9 cellular contexts compared by ENCODE assay signal in the genomic region with DNA sequence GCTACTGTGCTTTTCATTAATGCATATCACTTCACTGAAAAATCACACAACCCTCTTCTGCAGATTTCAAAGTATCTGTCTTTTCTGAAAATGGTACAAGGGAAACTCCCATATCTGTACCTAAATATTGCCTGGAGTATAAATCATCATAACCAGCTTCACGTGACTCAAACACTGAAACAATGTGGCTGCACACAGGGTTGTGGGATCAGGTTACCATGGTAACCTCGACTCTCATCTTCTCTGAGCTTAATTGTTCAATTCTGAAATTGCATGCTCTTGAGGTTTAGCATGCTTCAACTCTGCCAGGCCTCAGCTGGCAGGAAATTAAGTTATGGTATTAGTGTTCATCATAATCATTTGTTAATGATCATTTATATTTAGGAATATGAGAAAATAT.
DNase-seq lines count a peak whose midpoint lies in the region; ATAC-seq and TF ChIP-seq lines count a peak whose summit lies in the region.
"Had no signal": no experiment of that assay in that cellular context is flagged by ENCODE, and none has a peak within 500 bp of the region (broad histone marks: within the 10 kb centered on the region; RNA-seq: fewer than 3 reads in every experiment).

No MANE protein-coding gene starts in this region.

- intact Hi-C loops in thyroid gland (cut with DNase I): no loop called here

- no peaks in the 10 kb centered on the region for H3K36me3 ChIP-seq in thyroid gland

- TF ChIP-seq CTCF in thyroid gland (IDR thresholded peaks at IDR 0.05): no peak

- H3K27me3 ChIP-seq in thyroid gland: no peaks in the 10 kb centered on the region

- no peak overlapping the region for H3K4me3 ChIP-seq in thyroid gland (replicated peaks in 1 of 3)

- H3K27ac ChIP-seq in thyroid gland: no peak overlapping the region

- WGBS in thyroid gland, 2 donors: 54 to 63% methylated on average over 2 of the region's 2 CpGs

- peaks cover 0 to 4% of the 10 kb centered on the region in 2 donors for H3K4me1 ChIP-seq in thyroid gland

- no peak for TF ChIP-seq POLR2A in thyroid gland (IDR thresholded peaks at IDR 0.05)

- no peaks in the 10 kb centered on the region for H3K9me3 ChIP-seq in thyroid gland

- DNase-seq in NCI-H524 (lab: John Stamatoyannopoulos, UW): peak; percentile 31 to 77
- no peak for DNase-seq in NCI-H524 treated with DMSO at 0.1 percent for 48 hours (lab: John Stamatoyannopoulos, UW)
- DNase-seq in activated CD4-positive, CD25-positive, alpha-beta regulatory T cell treated with anti-CD3 and anti-CD28 coated beads, Interleukin-2, amount 50 U/mL, for 72 hours: peak; percentile 39
- DNase-seq in stimulated activated CD4-positive, alpha-beta T cell treated with anti-CD3 and anti-CD28 coated beads, Interleukin-15, amount 100 ng/mL, for 24 hours: peak; percentile 65
- no peak for DNase-seq in NCI-H1930 (lab: John Stamatoyannopoulos, UW)
- no peak for DNase-seq in thyroid gland
- DNase-seq in HUDEP-2 (lab: John Stamatoyannopoulos, UW; ENCODE audit: unreplicated experiment in 76 of 76): no peak

- peak; percentile 68 for ATAC-seq in HG03159 (IDR thresholded peaks at IDR 0.05; ENCODE audit: unreplicated experiment)
- ATAC-seq: Panc1 had no signal

Comparison
In these comparisons a context has a peak if more than half of its experiments do, and no peak if none do; other contexts are left out.
1. DNase-seq: peak in NCI-H524 (2 of 2), activated CD4-positive, CD25-positive, alpha-beta regulatory T cell treated with anti-CD3 and anti-CD28 coated beads, Interleukin-2, amount 50 U/mL, for 72 hours (single experiment) and stimulated activated CD4-positive, alpha-beta T cell treated with anti-CD3 and anti-CD28 coated beads, Interleukin-15, amount 100 ng/mL, for 24 hours (single experiment); none in NCI-H524 treated with DMSO at 0.1 percent for 48 hours (single experiment), NCI-H1930 (0 of 2), thyroid gland (0 of 2) and HUDEP-2 (0 of 76).